8 cellular contexts compared by ENCODE assay signal in genomic region chr1:15178571-15179484, GRCh38. TPM values are rescaled to one million over a fixed set of nuclear protein-coding genes. Genes with fewer than 3 reads are reported as not detected.
DNase-seq lines count a peak whose midpoint lies in the region; ATAC-seq and TF ChIP-seq lines count a peak whose summit lies in the region.

No MANE protein-coding gene starts in this region.

- TF ChIP-seq RAD21 in liver (IDR thresholded peaks at IDR 0.05): peak in 1 of 2 donors; percentile 11

- H3K27me3 ChIP-seq in liver (ENCODE audit: control insufficient read depth in 4 of 4, insufficient read depth in 4 of 4, low read length in 3 of 4) (peaks cover 0 to 5% (median 0%) of the 10 kb centered on the region in 4 donors), H7 (ENCODE audit: control insufficient read depth, insufficient read depth, low read length) (no peaks in the 10 kb centered on the region)

- H3K27ac ChIP-seq in liver (ENCODE audit: low read depth in 1 of 2, low read length in 2 of 2): peak overlapping the region; percentile 73 to 81

- peaks cover 0 to 3% (median 1%) of the 10 kb centered on the region in 4 donors for H3K4me1 ChIP-seq in liver (ENCODE audit: control insufficient read depth in 4 of 4, insufficient read depth in 4 of 4, low read length in 3 of 4)

- CTCF ChIA-PET in AG04449 (lab: Yijun Ruan, JAX): interaction anchor here (1.1 to 2.4 kb wide), 4 partner anchors 10 to 93 kb away, joined by 4 to 7 read pairs (median 6); no protein-coding TSS in a partner anchor

- H3K9me3 Mint-ChIP-seq in activated naive CD8-positive, alpha-beta T cell treated with anti-CD3 and anti-CD28 coated beads for 36 hours: no peaks in the 10 kb centered on the region

- peaks cover 16% of the 10 kb centered on the region for H3K4me1 Mint-ChIP-seq in activated naive CD8-positive, alpha-beta T cell treated with anti-CD3 and anti-CD28 coated beads for 36 hours

- H3K4me3 ChIP-seq in AG04449 (ENCODE audit: low read depth, low read length) (no peak overlapping the region), liver (ENCODE audit: low read depth in 1 of 3, low read length in 3 of 3) (no peak overlapping the region), H7 (ENCODE audit: insufficient read depth, low read depth, low read length) (no peak overlapping the region)

- peaks cover 52% of the 10 kb centered on the region for H3K27me3 Mint-ChIP-seq in activated naive CD8-positive, alpha-beta T cell treated with anti-CD3 and anti-CD28 coated beads for 36 hours

- DNase-seq in AG04449 (ENCODE audit: low read depth, low spot score) (peak; percentile 59), NCI-H146 (lab: John Stamatoyannopoulos, UW) (peak; percentile 88), brain pericyte (ENCODE audit: low read depth, low spot score) (peak; percentile 82), H7 (no peak), posterior vena cava (ENCODE audit: low spot score) (no peak)
- no peak for DNase-seq in activated naive CD8-positive, alpha-beta T cell treated with anti-CD3 and anti-CD28 coated beads for 36 hours

- no peak overlapping the region for H3K4me3 Mint-ChIP-seq in activated naive CD8-positive, alpha-beta T cell treated with anti-CD3 and anti-CD28 coated beads for 36 hours

- POLR2A ChIA-PET in AG04449 (lab: Yijun Ruan, JAX): interaction anchor here (0.8 to 1.9 kb wide), 3 partner anchors 10 to 23 kb away, joined by 4 to 5 read pairs (median 5); no protein-coding TSS in a partner anchor

- H3K27ac Mint-ChIP-seq in activated naive CD8-positive, alpha-beta T cell treated with anti-CD3 and anti-CD28 coated beads for 36 hours: no peak overlapping the region

- TF ChIP-seq CTCF in AG04449 (IDR thresholded peaks at IDR 0.05; ENCODE audit: insufficient read depth, low read length, missing control alignments): no peak
- TF ChIP-seq CTCF in liver (IDR thresholded peaks at IDR 0.05; ENCODE audit: low read depth, low read length, missing input control): no peak

- WGBS in liver: 69% methylated on average over 9 of the region's 9 CpGs

- no peak for ATAC-seq in HG02571 (IDR thresholded peaks at IDR 0.05; ENCODE audit: unreplicated experiment)

- H3K36me3 Mint-ChIP-seq in activated naive CD8-positive, alpha-beta T cell treated with anti-CD3 and anti-CD28 coated beads for 36 hours: no peaks in the 10 kb centered on the region

- no peaks in the 10 kb centered on the region for H3K36me3 ChIP-seq in liver (ENCODE audit: control insufficient read depth in 4 of 4, insufficient read depth in 3 of 4, low read depth in 1 of 4, low read length in 3 of 4)
- no peaks in the 10 kb centered on the region for H3K36me3 ChIP-seq in H7 (replicated peaks; ENCODE audit: control insufficient read depth, insufficient read depth, low read length)

- intact Hi-C loops in posterior vena cava (cut with DNase I): no loop called here

- no peaks in the 10 kb centered on the region for H3K9me3 ChIP-seq in liver (ENCODE audit: control insufficient read depth in 4 of 4, low read length in 3 of 4)

- no peak overlapping the region for H3K9ac ChIP-seq in liver (ENCODE audit: low read depth in 1 of 2, low read length in 2 of 2)

TF ChIP-seq in liver, 16 proteins besides CTCF, POLR2A, EP300 and RAD21:
- TF ChIP-seq GABPA (IDR thresholded peaks at IDR 0.05 in 1 of 2, conservative IDR thresholded peaks at IDR 0.05 in 1 of 2) (no peak), RXRA (IDR thresholded peaks at IDR 0.05) (no peak), TAF1 (conservative IDR thresholded peaks at IDR 0.05) (no peak), SP1 (IDR thresholded peaks at IDR 0.05) (peak; percentile 21), NR2F2 (IDR thresholded peaks at IDR 0.05) (peak; percentile 41), HNF4G (IDR thresholded peaks at IDR 0.05) (no peak), JUND (IDR thresholded peaks at IDR 0.05) (peak; percentile 11 to 19), REST (IDR thresholded peaks at IDR 0.05) (no peak)
TF ChIP-seq in liver: peak in this region for 3.

RNA-seq across cellular contexts. Expression of gene TMEM51, which starts 25.3 kb away (rescaled TPM):
- total RNA-seq in liver (1 to 10 TPM; 1.4 to 2.7 TPM), posterior vena cava (1 to 10 TPM; 4.3 to 6.4 TPM)
- 1 to 10 TPM; 1.3 to 2.3 TPM for polyA plus RNA-seq in liver
- 9.8 and 11.9 TPM in 2 replicates for total RNA-seq in H7 (2014; rRNA removed; shearing (Covaris generic))
- not detected for total RNA-seq in activated naive CD8-positive, alpha-beta T cell treated with anti-CD3 and anti-CD28 coated beads for 36 hours

Comparison
In these comparisons a context has a peak if more than half of its experiments do, and no peak if none do; other contexts are left out.
1. DNase-seq: peak in AG04449 (single experiment), NCI-H146 (single experiment) and brain pericyte (single experiment); none in H7 (single experiment), activated naive CD8-positive, alpha-beta T cell treated with anti-CD3 and anti-CD28 coated beads for 36 hours (single experiment) and posterior vena cava (single experiment).